21 cellular contexts compared by ENCODE assay signal in the genomic region with DNA sequence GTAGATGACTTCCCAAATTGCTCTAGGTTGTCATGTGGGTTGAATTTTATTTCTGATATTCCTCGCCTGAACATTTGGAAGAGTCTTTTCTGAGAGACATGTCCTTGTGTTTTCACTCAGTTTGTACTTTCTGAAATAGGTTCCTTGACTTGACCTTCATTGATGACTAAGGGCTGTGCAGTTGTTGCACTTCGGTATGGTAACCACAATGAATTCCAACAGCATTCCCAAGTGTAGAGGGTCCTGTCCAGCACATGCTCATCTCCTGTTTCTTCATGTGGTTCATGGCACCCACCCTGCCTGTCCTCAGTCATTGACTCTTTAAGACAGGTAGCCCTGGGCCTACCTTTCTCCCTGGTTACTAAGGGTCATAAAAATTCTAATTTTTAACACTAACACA.
DNase-seq lines count a peak whose midpoint lies in the region; TF ChIP-seq lines count a peak whose summit lies in the region.
"Had no signal": no experiment of that assay in that cellular context is flagged by ENCODE, and none has a peak within 500 bp of the region (broad histone marks: within the 10 kb centered on the region; RNA-seq: fewer than 3 reads in every experiment).

No MANE protein-coding gene starts in this region.

- peak; percentile 37 for DNase-seq in HS-5 (ENCODE audit: low read depth)
- peak; percentile 69 for DNase-seq in brain microvascular endothelial cell
- peak; percentile 11 for DNase-seq in iris pigment epithelial cell (ENCODE audit: low read depth)
- DNase-seq in activated gamma-delta T cell treated with Interleukin-2 at 50 U/mL for 16 hours: no peak
- no peak for DNase-seq in activated naive CD4-positive, alpha-beta T cell treated with anti-CD3 and anti-CD28 coated beads for 36 hours
- DNase-seq in posterior vena cava (ENCODE audit: low spot score): no peak
- DNase-seq in AG20443 (ENCODE audit: low spot score): no peak
- DNase-seq: ACHN; CD8-positive, alpha-beta memory T cell; DMS79; GF-D8; HCEC 1CT; NCI-H1436; NCI-H2029; NCI-H2171 treated with DMSO at 0.1 percent for 48 hours; NCI-H446 treated with DMSO at 0.1 percent for 48 hours; NK-92 treated with Interleukin-12 subunit alpha and Interleukin-12 subunit beta, amount 100 ng/mL, for 24 hours; SHP77 treated with DMSO at 0.1 percent for 48 hours had no signal

- H3K27ac Mint-ChIP-seq in activated naive CD4-positive, alpha-beta T cell treated with anti-CD3 and anti-CD28 coated beads for 36 hours: no peak overlapping the region
- H3K27ac Mint-ChIP-seq: CD8-positive, alpha-beta memory T cell had no signal

- H3K4me1 Mint-ChIP-seq in activated naive CD4-positive, alpha-beta T cell treated with anti-CD3 and anti-CD28 coated beads for 36 hours (ENCODE audit: low read depth): no peaks in the 10 kb centered on the region
- H3K4me1 Mint-ChIP-seq: CD8-positive, alpha-beta memory T cell had no signal

- H3K4me3 Mint-ChIP-seq in activated naive CD4-positive, alpha-beta T cell treated with anti-CD3 and anti-CD28 coated beads for 36 hours: no peak overlapping the region
- H3K4me3 Mint-ChIP-seq: CD8-positive, alpha-beta memory T cell had no signal

- H3K27me3 ChIP-seq in brain microvascular endothelial cell (replicated peaks): no peaks in the 10 kb centered on the region
- H3K27me3 ChIP-seq: BLaER1 had no signal

- H3K36me3 Mint-ChIP-seq in activated naive CD4-positive, alpha-beta T cell treated with anti-CD3 and anti-CD28 coated beads for 36 hours (ENCODE audit: low read depth): no peaks in the 10 kb centered on the region
- H3K36me3 Mint-ChIP-seq: CD8-positive, alpha-beta memory T cell had no signal

- no peak overlapping the region for H3K4me3 ChIP-seq in brain microvascular endothelial cell (ENCODE audit: low read depth, low read length)
- H3K4me3 ChIP-seq: BLaER1, K562 had no signal

- no peaks in the 10 kb centered on the region for H3K27me3 Mint-ChIP-seq in activated naive CD4-positive, alpha-beta T cell treated with anti-CD3 and anti-CD28 coated beads for 36 hours (ENCODE audit: low read depth)
- H3K27me3 Mint-ChIP-seq: CD8-positive, alpha-beta memory T cell had no signal

- intact Hi-C loops in activated naive CD4-positive, alpha-beta T cell treated with anti-CD3 and anti-CD28 coated beads for 36 hours (cut with micrococcal nuclease): no loop called here
- intact Hi-C loops in posterior vena cava (cut with DNase I): no loop called here

- TF ChIP-seq CTCF in brain microvascular endothelial cell (IDR thresholded peaks at IDR 0.05; ENCODE audit: low read depth, low read length, missing control alignments): no peak

- peak overlapping the region; percentile 27 for H3K27ac ChIP-seq in brain microvascular endothelial cell
- H3K27ac ChIP-seq: BLaER1, HL-60 had no signal

- H3K36me3 ChIP-seq in brain microvascular endothelial cell (replicated peaks): no peaks in the 10 kb centered on the region
- H3K36me3 ChIP-seq: BLaER1 had no signal

- in situ Hi-C loops in brain microvascular endothelial cell (cut with HindIII; ENCODE audit: low pct_ligation_motif_present, low sequenced_read_pairs): no loop called here

- H3K9me3 Mint-ChIP-seq in activated naive CD4-positive, alpha-beta T cell treated with anti-CD3 and anti-CD28 coated beads for 36 hours: peaks cover 5% of the 10 kb centered on the region

- CTCF ChIA-PET in activated naive CD4-positive, alpha-beta T cell treated with anti-CD3 and anti-CD28 coated beads for 36 hours (lab: Charles Lee): no interaction called here

Comparison
In these comparisons a context has a peak if more than half of its experiments do, and no peak if none do; other contexts are left out.
1. DNase-seq: peak in HS-5 (single experiment), brain microvascular endothelial cell (single experiment) and iris pigment epithelial cell (single experiment); none in activated gamma-delta T cell treated with Interleukin-2 at 50 U/mL for 16 hours (single experiment), activated naive CD4-positive, alpha-beta T cell treated with anti-CD3 and anti-CD28 coated beads for 36 hours (single experiment), posterior vena cava (single experiment) and AG20443 (single experiment).